Comparison of ENCODE assay signal across 1 cellular context in genomic region chr20:45909817-45910669, GRCh38.
TF ChIP-seq lines count a peak whose summit lies in the region.

No MANE protein-coding gene starts in this region.

TF ChIP-seq in K562, 482 proteins besides CTCF, POLR2A, EP300 and RAD21:
- peak; percentile 15; the same call in 1 of the 2 replicates for TF ChIP-seq CXXC5 (CRISPR knock-in tag; IDR thresholded peaks at IDR 0.05)
- 0 out of 2 replicates have a peak, but pooled peaks have one; percentile 73 for TF ChIP-seq MIER1 (IDR thresholded peaks at IDR 0.05; ENCODE audit: low read depth)
- 0 out of 2 replicates have a peak, but pooled peaks have one; percentile 49 for TF ChIP-seq TRIM25 (IDR thresholded peaks at IDR 0.05; ENCODE audit: borderline replicate concordance)
- TF ChIP-seq NR2C2 (CRISPR knock-in tag; IDR thresholded peaks at IDR 0.05), result 0 out of 2 replicates have a peak, but pooled peaks have one; percentile 18
- TF ChIP-seq NR2C2 (tag; IDR thresholded peaks at IDR 0.05), result peak; percentile 80
- TF ChIP-seq KAT7 (CRISPR knock-in tag; IDR thresholded peaks at IDR 0.05; ENCODE audit: borderline replicate concordance), result peak; percentile 43; the same call in 1 of the 2 replicates
- 0 out of 2 replicates have a peak, but pooled peaks have one; percentile 43 for TF ChIP-seq PTTG1 (tag; IDR thresholded peaks at IDR 0.05; ENCODE audit: low read depth)
- TF ChIP-seq PCBP1 (IDR thresholded peaks at IDR 0.05; ENCODE audit: low read depth, low read length, poor library complexity, severe bottlenecking), result no peak
- peak; percentile 67; the same call in 1 of the 2 replicates for TF ChIP-seq NFRKB (IDR thresholded peaks at IDR 0.05; ENCODE audit: low read depth)
- TF ChIP-seq CAMTA2 (CRISPR knock-in tag; conservative IDR thresholded peaks at IDR 0.05), result no peak
- TF ChIP-seq EHMT2 (IDR thresholded peaks at IDR 0.05), result 0 out of 2 replicates have a peak, but pooled peaks have one; percentile 26
- TF ChIP-seq KDM4B (IDR thresholded peaks at IDR 0.05; ENCODE audit: borderline replicate concordance in 2 of 2, low read depth in 1 of 2), result peak in 1 of 2 experiments; percentile 24; a peak in 1 of 4 replicates
- TF ChIP-seq HNRNPLL (IDR thresholded peaks at IDR 0.05; ENCODE audit: low read depth, low read length, poor library complexity, severe bottlenecking), result peak; percentile 27
- TF ChIP-seq SMAD4 (CRISPR knock-in tag; conservative IDR thresholded peaks at IDR 0.05), result 0 out of 2 replicates have a peak, but pooled peaks have one; percentile 41
- TF ChIP-seq ESRRA (IDR thresholded peaks at IDR 0.05; ENCODE audit: borderline replicate concordance, low read depth), result peak; percentile 95
- no peak for TF ChIP-seq KAT8 (IDR thresholded peaks at IDR 0.05; ENCODE audit: low read depth)
- TF ChIP-seq HDAC1 (IDR thresholded peaks at IDR 0.05), result 0 out of 4 replicates have a peak, but pooled peaks of 1 of the 2 experiments have one; percentile 3
- TF ChIP-seq HIVEP1 (CRISPR knock-in tag; IDR thresholded peaks at IDR 0.05), result no peak
- TF ChIP-seq RCOR1 (IDR thresholded peaks at IDR 0.05; ENCODE audit: borderline replicate concordance in 1 of 2, low read depth in 2 of 2, low read length in 2 of 2), result 0 out of 4 replicates have a peak, but pooled peaks of 1 of the 2 experiments have one; percentile 38
- 0 out of 2 replicates have a peak, but pooled peaks have one; percentile 21 for TF ChIP-seq ZBTB33 (CRISPR knock-in tag; IDR thresholded peaks at IDR 0.05)
- 0 out of 2 replicates have a peak, but pooled peaks have one; percentile 17 for TF ChIP-seq ZNF766 (CRISPR knock-in tag; conservative IDR thresholded peaks at IDR 0.05)
- TF ChIP-seq CREB3 (tag; conservative IDR thresholded peaks at IDR 0.05; ENCODE audit: low read depth), result 0 out of 2 replicates have a peak, but pooled peaks have one; percentile 40
- TF ChIP-seq HLTF (IDR thresholded peaks at IDR 0.05), result 0 out of 2 replicates have a peak, but pooled peaks have one; percentile 21
- TF ChIP-seq LARP7 (IDR thresholded peaks at IDR 0.05), result 0 out of 2 replicates have a peak, but pooled peaks have one; percentile 10
- TF ChIP-seq PRPF4 (IDR thresholded peaks at IDR 0.05; ENCODE audit: insufficient read depth, low read depth, low read length, poor library complexity, severe bottlenecking), result no peak
- TF ChIP-seq SMARCA5 (IDR thresholded peaks at IDR 0.05), result peak; percentile 52; the same call in 1 of the 2 replicates
- TF ChIP-seq RBFOX2 (IDR thresholded peaks at IDR 0.05; ENCODE audit: low read depth, low read length), result 0 out of 2 replicates have a peak, but pooled peaks have one; percentile 10
- peak; percentile 12; the same call in 1 of the 2 replicates for TF ChIP-seq CTBP1 (IDR thresholded peaks at IDR 0.05; ENCODE audit: borderline replicate concordance)
- no peak for TF ChIP-seq RNF2 (IDR thresholded peaks at IDR 0.05)
- TF ChIP-seq NFATC3 (IDR thresholded peaks at IDR 0.05), result no peak
- TF ChIP-seq BCLAF1 (IDR thresholded peaks at IDR 0.05; ENCODE audit: borderline replicate concordance in 1 of 2, control insufficient read depth in 1 of 2, low read depth in 2 of 2, low read length in 1 of 2), result no peak
- TF ChIP-seq GABPA (tag; conservative IDR thresholded peaks at IDR 0.05; ENCODE audit: low read depth), result no peak
- TF ChIP-seq ILF3 (IDR thresholded peaks at IDR 0.05; ENCODE audit: borderline replicate concordance), result no peak
- TF ChIP-seq ZNF639 (CRISPR knock-in tag; conservative IDR thresholded peaks at IDR 0.05 in 1 of 2, IDR thresholded peaks at IDR 0.05 in 1 of 2), result peak in 1 of 2 experiments; percentile 51; a peak in 1 of 4 replicates
- peak; percentile 63 for TF ChIP-seq ZFX (CRISPR knock-in tag; IDR thresholded peaks at IDR 0.05)
- no peak for TF ChIP-seq RAD51 (IDR thresholded peaks at IDR 0.05; ENCODE audit: borderline replicate concordance, low read depth)
- TF ChIP-seq, protein P1, sequence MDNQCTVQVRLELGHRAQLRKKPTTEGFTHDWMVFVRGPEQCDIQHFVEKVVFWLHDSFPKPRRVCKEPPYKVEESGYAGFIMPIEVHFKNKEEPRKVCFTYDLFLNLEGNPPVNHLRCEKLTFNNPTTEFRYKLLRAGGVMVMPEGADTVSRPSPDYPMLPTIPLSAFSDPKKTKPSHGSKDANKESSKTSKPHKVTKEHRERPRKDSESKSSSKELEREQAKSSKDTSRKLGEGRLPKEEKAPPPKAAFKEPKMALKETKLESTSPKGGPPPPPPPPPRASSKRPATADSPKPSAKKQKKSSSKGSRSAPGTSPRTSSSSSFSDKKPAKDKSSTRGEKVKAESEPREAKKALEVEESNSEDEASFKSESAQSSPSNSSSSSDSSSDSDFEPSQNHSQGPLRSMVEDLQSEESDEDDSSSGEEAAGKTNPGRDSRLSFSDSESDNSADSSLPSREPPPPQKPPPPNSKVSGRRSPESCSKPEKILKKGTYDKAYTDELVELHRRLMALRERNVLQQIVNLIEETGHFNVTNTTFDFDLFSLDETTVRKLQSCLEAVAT (IDR thresholded peaks at IDR 0.05), result peak in 1 of 2 experiments; percentile 83; a peak in 2 of 4 replicates
- TF ChIP-seq TAF1 (IDR thresholded peaks at IDR 0.05; ENCODE audit: control insufficient read depth, extremely low read depth, insufficient read depth, low read length, severe bottlenecking), result peak; percentile 20
- 0 out of 2 replicates have a peak, but pooled peaks have one; percentile 24 for TF ChIP-seq MEF2D (tag; conservative IDR thresholded peaks at IDR 0.05; ENCODE audit: low read depth)
- no peak for TF ChIP-seq ZNF384 (IDR thresholded peaks at IDR 0.05; ENCODE audit: low read depth, low read length)
- TF ChIP-seq ADNP (tag; IDR thresholded peaks at IDR 0.05), result 0 out of 2 replicates have a peak, but pooled peaks have one; percentile 29
- peak; percentile 87 for TF ChIP-seq ZNF175 (CRISPR knock-in tag; IDR thresholded peaks at IDR 0.05; ENCODE audit: low read depth)
- peak; percentile 73 for TF ChIP-seq NR2C1 (IDR thresholded peaks at IDR 0.05)
- peak; percentile 80 for TF ChIP-seq NR2C1 (tag; IDR thresholded peaks at IDR 0.05)
- TF ChIP-seq BRD9 (IDR thresholded peaks at IDR 0.05; ENCODE audit: low read depth, partially characterized antibody), result peak; percentile 46
- no peak for TF ChIP-seq HDAC3 (IDR thresholded peaks at IDR 0.05; ENCODE audit: borderline replicate concordance, partially characterized antibody)
- 0 out of 4 replicates have a peak, but pooled peaks of 1 of the 2 experiments have one; percentile 10 for TF ChIP-seq NRF1 (conservative IDR thresholded peaks at IDR 0.05 in 1 of 2, IDR thresholded peaks at IDR 0.05 in 1 of 2)
- TF ChIP-seq ELF4 (CRISPR knock-in tag; IDR thresholded peaks at IDR 0.05), result no peak
- 0 out of 2 replicates have a peak, but pooled peaks have one; percentile 39 for TF ChIP-seq ZBTB7A (IDR thresholded peaks at IDR 0.05; ENCODE audit: borderline replicate concordance, control insufficient read depth, low read depth, low read length)
- no peak for TF ChIP-seq ZNF589 (CRISPR knock-in tag; IDR thresholded peaks at IDR 0.05; ENCODE audit: low read depth)
